1 cellular context compared by ENCODE assay signal in the genomic region with DNA sequence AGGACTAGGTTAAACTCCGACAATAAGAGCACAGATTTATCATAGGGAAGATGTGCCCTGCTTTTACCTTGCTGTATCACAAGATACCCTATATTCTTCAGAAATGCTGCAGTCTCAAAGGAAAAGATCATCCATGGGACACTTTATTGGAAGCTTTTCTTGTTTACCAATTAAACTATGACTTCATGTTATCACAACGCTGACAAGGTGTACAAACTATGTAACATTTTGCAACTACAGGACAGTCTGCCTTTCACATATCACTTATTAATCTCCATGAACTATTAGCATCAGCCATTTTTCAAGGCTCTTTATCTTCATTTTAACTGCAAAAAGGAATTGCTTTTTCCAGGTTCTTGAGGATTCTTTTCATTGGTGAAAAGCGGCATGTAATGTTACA.
TF ChIP-seq lines count a peak whose summit lies in the region.

No MANE protein-coding gene starts in this region.

TF ChIP-seq in IMR-90, 13 proteins besides CTCF, POLR2A, EP300 and RAD21:
- TF ChIP-seq CHD1 (IDR thresholded peaks at IDR 0.05; ENCODE audit: low read depth, low read length) (no peak), RFX5 (IDR thresholded peaks at IDR 0.05; ENCODE audit: low read depth, low read length) (no peak), CEBPB (IDR thresholded peaks at IDR 0.05; ENCODE audit: low read depth, low read length) (0 out of 2 replicates have a peak, but pooled peaks have one; percentile 21)
